ENCODE assay signal across 8 cellular contexts in the genomic region with DNA sequence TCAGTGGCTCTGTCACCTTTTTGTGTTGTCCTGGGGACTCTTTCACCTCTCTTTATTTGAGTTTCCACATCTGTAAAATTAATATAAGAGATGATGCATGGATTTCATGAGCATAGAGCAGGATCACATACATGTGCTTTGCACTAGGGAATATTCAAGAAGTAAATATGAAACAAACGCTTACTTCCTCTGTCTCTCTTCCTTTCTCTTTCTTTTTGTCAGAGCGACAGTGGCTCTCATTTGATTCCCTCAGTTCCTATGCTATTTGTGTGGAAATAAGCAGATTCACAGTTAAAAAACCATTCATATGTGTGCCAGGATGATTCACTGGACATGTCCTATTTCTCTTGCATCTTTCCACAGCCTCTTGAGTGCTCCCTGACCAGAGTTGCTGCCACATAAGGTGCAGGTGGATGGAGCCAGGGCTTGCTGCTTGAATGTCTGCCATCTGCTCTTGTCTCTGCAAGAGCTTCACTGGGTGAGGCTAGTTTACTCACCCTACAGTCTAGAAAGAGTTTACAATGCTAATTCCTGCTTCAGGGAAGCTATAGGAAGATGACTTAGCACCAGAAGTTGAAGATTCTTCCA.
A peak's percentile ranks its signal among the peaks of the same experiment; 100 is the strongest.
DNase-seq lines count a peak whose midpoint lies in the region; ATAC-seq and TF ChIP-seq lines count a peak whose summit lies in the region.

No MANE protein-coding gene starts in this region.

- no peaks in the 10 kb centered on the region for H3K4me1 ChIP-seq in breast epithelium

- ATAC-seq in HG03066 (IDR thresholded peaks at IDR 0.05; ENCODE audit: low read depth, unreplicated experiment), result peak; percentile 67
- peak; percentile 54 for ATAC-seq in activated CD8-positive, alpha-beta T cell treated with anti-CD3 and anti-CD28 coated beads, Interleukin-2, amount 10 ng/mL, durations not matched to agents 7 days and 5 days

- no peaks in the 10 kb centered on the region for H3K36me3 Mint-ChIP-seq in MCF 10A (ENCODE audit: insufficient read depth, unreplicated experiment)
- peaks cover 14% of the 10 kb centered on the region for H3K36me3 Mint-ChIP-seq in activated CD8-positive, alpha-beta T cell treated with anti-CD3 and anti-CD28 coated beads, Interleukin-2, amount 10 ng/mL, durations not matched to agents 7 days and 5 days (ENCODE audit: low read depth)

- intact Hi-C loops in MCF 10A (cut with micrococcal nuclease), result no loop called here
- intact Hi-C loops in breast epithelium (cut with DNase I; ENCODE audit: low total_unique reads), result no loop called here

- no TSS peak for BruUV-seq in MCF 10A (replicated peaks; lab: Mats Ljungman, UMichigan)

- no peaks in the 10 kb centered on the region for H3K27me3 Mint-ChIP-seq in MCF 10A (ENCODE audit: insufficient read depth, unreplicated experiment)
- H3K27me3 Mint-ChIP-seq in activated CD8-positive, alpha-beta T cell treated with anti-CD3 and anti-CD28 coated beads, Interleukin-2, amount 10 ng/mL, durations not matched to agents 7 days and 5 days (ENCODE audit: low read depth), result no peaks in the 10 kb centered on the region

- POLR2A ChIA-PET in MCF 10A (lab: Yijun Ruan, JAX), result no interaction called here
- POLR2A ChIA-PET in activated CD8-positive, alpha-beta T cell treated with anti-CD3 and anti-CD28 coated beads, Interleukin-2, amount 10 ng/mL, durations not matched to agents 7 days and 5 days (lab: Charles Lee), result interaction anchor here (0.7 to 6.0 kb wide), 2 partner anchors 15 to 641 kb away, joined by 3 to 37 read pairs; no protein-coding TSS in a partner anchor

- no peaks in the 10 kb centered on the region for H3K9me3 ChIP-seq in breast epithelium

- no peaks in the 10 kb centered on the region for H3K27me3 ChIP-seq in breast epithelium

- no peak for TF ChIP-seq CTCF in MCF 10A (IDR thresholded peaks at IDR 0.05; ENCODE audit: unreplicated experiment)
- TF ChIP-seq CTCF in breast epithelium (IDR thresholded peaks at IDR 0.05), result no peak

- no peak overlapping the region for H3K27ac ChIP-seq in breast epithelium

- H3K4me3 Mint-ChIP-seq in MCF 10A (ENCODE audit: unreplicated experiment), result no peak overlapping the region
- peak overlapping the region; percentile 75 for H3K4me3 Mint-ChIP-seq in activated CD8-positive, alpha-beta T cell treated with anti-CD3 and anti-CD28 coated beads, Interleukin-2, amount 10 ng/mL, durations not matched to agents 7 days and 5 days

- peak overlapping the region; percentile 71 for H3K27ac Mint-ChIP-seq in MCF 10A (ENCODE audit: low read depth, unreplicated experiment)
- peak overlapping the region; percentile 93 for H3K27ac Mint-ChIP-seq in activated CD8-positive, alpha-beta T cell treated with anti-CD3 and anti-CD28 coated beads, Interleukin-2, amount 10 ng/mL, durations not matched to agents 7 days and 5 days

- no peak for TF ChIP-seq POLR2A in breast epithelium (IDR thresholded peaks at IDR 0.05)

- H3K4me1 Mint-ChIP-seq in MCF 10A (ENCODE audit: insufficient read depth, unreplicated experiment), result peaks cover 53% of the 10 kb centered on the region
- H3K4me1 Mint-ChIP-seq in activated CD8-positive, alpha-beta T cell treated with anti-CD3 and anti-CD28 coated beads, Interleukin-2, amount 10 ng/mL, durations not matched to agents 7 days and 5 days (ENCODE audit: low read depth), result peaks cover 56% of the 10 kb centered on the region

- H3K36me3 ChIP-seq in breast epithelium, result no peaks in the 10 kb centered on the region

- DNase-seq in MCF 10A (ENCODE audit: unreplicated experiment) (peak; percentile 26), breast epithelium (ENCODE audit: low spot score in 2 of 2) (no peak), NCI-H1092 treated with DMSO at 0.1 percent for 48 hours (lab: John Stamatoyannopoulos, UW) (no peak), NCI-H1105 (lab: John Stamatoyannopoulos, UW) (no peak), T-helper 9 cell (no peak), SK-N-DZ (ENCODE audit: low spot score) (no peak)
- peak; percentile 34 for DNase-seq in activated CD8-positive, alpha-beta T cell treated with anti-CD3 and anti-CD28 coated beads, Interleukin-2, amount 10 ng/mL, durations not matched to agents 7 days and 5 days

- no peak overlapping the region for H3K4me3 ChIP-seq in breast epithelium

- H3K9me3 Mint-ChIP-seq in MCF 10A (ENCODE audit: unreplicated experiment), result no peaks in the 10 kb centered on the region
- H3K9me3 Mint-ChIP-seq in activated CD8-positive, alpha-beta T cell treated with anti-CD3 and anti-CD28 coated beads, Interleukin-2, amount 10 ng/mL, durations not matched to agents 7 days and 5 days (ENCODE audit: insufficient read depth), result peaks cover 6% of the 10 kb centered on the region

- CTCF ChIA-PET in MCF 10A (lab: Yijun Ruan, JAX), result interaction anchor here (0.6 to 1.0 kb wide), 2 partner anchors 102 to 848 kb away, joined by 3 to 4 read pairs; no protein-coding TSS in a partner anchor
- CTCF ChIA-PET in activated CD8-positive, alpha-beta T cell treated with anti-CD3 and anti-CD28 coated beads, Interleukin-2, amount 10 ng/mL, durations not matched to agents 7 days and 5 days (lab: Charles Lee), result interaction anchor here (0.7 to 10.7 kb wide), 4 partner anchors 11 to 105 kb away, joined by 3 to 109 read pairs (median 42); no protein-coding TSS in a partner anchor

Comparison
In these comparisons a context has a peak if more than half of its experiments do, and no peak if none do; other contexts are left out.
1. DNase-seq: peak in MCF 10A (single experiment) and activated CD8-positive, alpha-beta T cell treated with anti-CD3 and anti-CD28 coated beads, Interleukin-2, amount 10 ng/mL, durations not matched to agents 7 days and 5 days (single experiment); none in breast epithelium (0 of 2), NCI-H1092 treated with DMSO at 0.1 percent for 48 hours (single experiment), NCI-H1105 (single experiment), T-helper 9 cell (single experiment) and SK-N-DZ (single experiment).